ENCODE assay signal across 13 cellular contexts in the genomic region with DNA sequence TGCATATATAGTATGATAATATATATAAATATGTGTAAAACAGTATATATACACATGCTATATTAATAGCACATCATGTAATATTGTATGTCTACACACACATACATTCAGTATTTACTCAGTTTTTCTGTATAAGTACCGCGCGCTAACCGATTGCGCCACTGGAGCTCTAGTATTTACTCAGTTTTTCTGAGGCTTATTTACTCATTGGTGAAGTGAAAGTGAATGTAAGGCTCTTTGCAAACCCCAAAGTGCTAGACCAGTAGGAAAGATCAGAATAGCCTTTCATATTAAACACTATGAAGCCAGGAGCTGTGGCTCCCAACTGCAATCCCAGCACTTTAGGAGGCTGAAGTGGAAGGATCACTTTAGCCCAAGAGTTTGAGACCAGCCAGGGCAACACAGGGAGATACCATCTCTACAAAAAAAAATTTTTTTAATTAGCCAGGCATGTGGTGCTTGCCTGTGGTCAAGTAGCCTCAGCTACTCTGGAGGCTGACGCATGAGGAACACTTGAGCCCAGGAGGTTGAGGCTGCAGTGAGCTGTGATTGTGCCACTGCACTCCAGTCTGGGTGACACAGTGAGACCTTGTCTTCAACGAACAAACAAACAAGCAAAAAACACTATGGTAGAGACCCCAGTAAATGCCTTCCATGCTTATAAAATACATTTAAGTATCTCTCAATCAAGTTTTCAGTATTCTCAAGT.
DNase-seq lines count a peak whose midpoint lies in the region; ATAC-seq and TF ChIP-seq lines count a peak whose summit lies in the region.
"Had no signal": no experiment of that assay in that cellular context is flagged by ENCODE, and none has a peak within 500 bp of the region (broad histone marks: within the 10 kb centered on the region; RNA-seq: fewer than 3 reads in every experiment).

No MANE protein-coding gene starts in this region.

- TF ChIP-seq CTCF in brain (conservative IDR thresholded peaks at IDR 0.05) = no peak
- no peak for TF ChIP-seq CTCF in lower lobe of right lung (IDR thresholded peaks at IDR 0.05)
- no peak for TF ChIP-seq CTCF in tibial nerve (IDR thresholded peaks at IDR 0.05)

- H3K4me1 Mint-ChIP-seq in brain = peaks cover 42% of the 10 kb centered on the region
- H3K4me1 Mint-ChIP-seq: activated naive CD4-positive, alpha-beta T cell treated with anti-CD3 and anti-CD28 coated beads, Interleukin-2, amount 10 ng/mL, durations not matched to agents 7 days and 5 days had no signal

- H3K4me3 ChIP-seq in lower lobe of right lung (no peak overlapping the region), tibial nerve (no peak overlapping the region)

- H3K9me3 ChIP-seq in lower lobe of right lung = no peaks in the 10 kb centered on the region
- H3K9me3 ChIP-seq in tibial nerve = no peaks in the 10 kb centered on the region

- peak overlapping the region in 1 of 5 experiments; percentile 16 for H3K4me3 Mint-ChIP-seq in brain
- H3K4me3 Mint-ChIP-seq: activated naive CD4-positive, alpha-beta T cell treated with anti-CD3 and anti-CD28 coated beads, Interleukin-2, amount 10 ng/mL, durations not matched to agents 7 days and 5 days had no signal

- H3K36me3 ChIP-seq in lower lobe of right lung (no peaks in the 10 kb centered on the region), tibial nerve (no peaks in the 10 kb centered on the region)

- peak overlapping the region; percentile 42 for H3K27ac ChIP-seq in lower lobe of right lung
- peak overlapping the region in 3 of 4 donors; percentile 20 to 70 (median 40) for H3K27ac ChIP-seq in tibial nerve

- 79 to 85% methylated on average over 7 of the region's 7 CpGs for WGBS in tibial nerve, 2 donors

- peak overlapping the region in 4 of 5 experiments; percentile 37 to 85 (median 58) for H3K27ac Mint-ChIP-seq in brain
- H3K27ac Mint-ChIP-seq: activated naive CD4-positive, alpha-beta T cell treated with anti-CD3 and anti-CD28 coated beads, Interleukin-2, amount 10 ng/mL, durations not matched to agents 7 days and 5 days had no signal

- ATAC-seq in lower lobe of right lung (peak; percentile 22 to 62), HG03565 (IDR thresholded peaks at IDR 0.05; ENCODE audit: unreplicated experiment) (no peak)

- H3K27me3 ChIP-seq in lower lobe of right lung (ENCODE audit: low read depth) (no peaks in the 10 kb centered on the region), tibial nerve (no peaks in the 10 kb centered on the region)

- intact Hi-C loops in lower lobe of right lung (cut with DNase I) = no loop called here

- peak; percentile 47 for DNase-seq in MV-4-11 (lab: John Stamatoyannopoulos, UW)
- DNase-seq in lower lobe of right lung = no peak
- no peak for DNase-seq in tibial nerve (ENCODE audit: low spot score in 2 of 2)
- no peak for DNase-seq in ACHN
- no peak for DNase-seq in activated effector memory CD4-positive, alpha-beta T cell treated with anti-CD3 and anti-CD28 coated beads, Interleukin-2, amount 50 U/mL, for 16 hours
- no peak for DNase-seq in COR-L47 (lab: John Stamatoyannopoulos, UW)
- DNase-seq: activated CD8-positive, alpha-beta memory T cell treated with anti-CD3 and anti-CD28 coated beads for 24 hours; activated naive CD4-positive, alpha-beta T cell treated with anti-CD3 and anti-CD28 coated beads, Interleukin-2, amount 10 ng/mL, durations not matched to agents 7 days and 5 days; H7; NCI-H187; stimulated activated naive CD4-positive, alpha-beta T cell treated with Interleukin-2 at 50 U/mL for 16 hours had no signal

- no peaks in the 10 kb centered on the region for H3K36me3 Mint-ChIP-seq in brain
- H3K36me3 Mint-ChIP-seq: activated naive CD4-positive, alpha-beta T cell treated with anti-CD3 and anti-CD28 coated beads, Interleukin-2, amount 10 ng/mL, durations not matched to agents 7 days and 5 days had no signal

- H3K9me3 Mint-ChIP-seq in brain = no peaks in the 10 kb centered on the region
- H3K9me3 Mint-ChIP-seq: activated naive CD4-positive, alpha-beta T cell treated with anti-CD3 and anti-CD28 coated beads, Interleukin-2, amount 10 ng/mL, durations not matched to agents 7 days and 5 days had no signal

- TF ChIP-seq POLR2A in tibial nerve (IDR thresholded peaks at IDR 0.05) = no peak

- H3K27me3 Mint-ChIP-seq in brain = peaks cover 3% of the 10 kb centered on the region
- H3K27me3 Mint-ChIP-seq: activated naive CD4-positive, alpha-beta T cell treated with anti-CD3 and anti-CD28 coated beads, Interleukin-2, amount 10 ng/mL, durations not matched to agents 7 days and 5 days had no signal

- H3K4me1 ChIP-seq in lower lobe of right lung = peaks cover 26% of the 10 kb centered on the region
- peaks cover 0 to 36% (median 5%) of the 10 kb centered on the region in 4 donors for H3K4me1 ChIP-seq in tibial nerve

- TF ChIP-seq EP300 in tibial nerve (IDR thresholded peaks at IDR 0.05) = no peak

- in situ Hi-C loops in ACHN (cut with HindIII; ENCODE audit: low pct_ligation_motif_present, low pct_unique_long_range_greater_than_20kb, low sequenced_read_pairs) = no loop called here
